In genomic region chr1:37692834-37693175, GRCh38 we compare ENCODE assay signal across 9 cellular contexts. TPM values are rescaled to one million over a fixed set of nuclear protein-coding genes. Genes with fewer than 3 reads are reported as not detected.
A peak's percentile ranks its signal among the peaks of the same experiment; 100 is the strongest.
DNase-seq lines count a peak whose midpoint lies in the region; ATAC-seq and TF ChIP-seq lines count a peak whose summit lies in the region.
"Had no signal": no experiment of that assay in that cellular context is flagged by ENCODE, and none has a peak within 500 bp of the region (broad histone marks: within the 10 kb centered on the region; RNA-seq: fewer than 3 reads in every experiment).

No MANE protein-coding gene starts in this region.

- H3K4me3 Mint-ChIP-seq in activated T-cell treated with anti-CD3 and anti-CD28 coated beads, Interleukin-2, amount 50 U/mL, for 24 hours: peak overlapping the region; percentile 98
- peak overlapping the region; percentile 93 for H3K4me3 Mint-ChIP-seq in activated T-helper 17 cell treated with anti-CD3 and anti-CD28 coated beads, Interleukin-2, amount 50 U/mL, for 72 hours

- peak overlapping the region; percentile 97 for H3K27ac Mint-ChIP-seq in activated T-cell treated with anti-CD3 and anti-CD28 coated beads, Interleukin-2, amount 50 U/mL, for 24 hours
- H3K27ac Mint-ChIP-seq in activated T-helper 17 cell treated with anti-CD3 and anti-CD28 coated beads, Interleukin-2, amount 50 U/mL, for 72 hours: peak overlapping the region; percentile 90

- TF ChIP-seq CTCF in kidney epithelial cell (IDR thresholded peaks at IDR 0.05; ENCODE audit: insufficient read depth, low read length, poor library complexity, severe bottlenecking): no peak

- no peaks in the 10 kb centered on the region for H3K27me3 ChIP-seq in kidney epithelial cell (ENCODE audit: control insufficient read depth, insufficient read depth, low read length)
- H3K27me3 ChIP-seq in thymus (ENCODE audit: control insufficient read depth, insufficient read depth): no peaks in the 10 kb centered on the region

- H3K9me3 Mint-ChIP-seq in activated T-cell treated with anti-CD3 and anti-CD28 coated beads, Interleukin-2, amount 50 U/mL, for 24 hours: no peaks in the 10 kb centered on the region
- H3K9me3 Mint-ChIP-seq in activated T-helper 17 cell treated with anti-CD3 and anti-CD28 coated beads, Interleukin-2, amount 50 U/mL, for 72 hours: no peaks in the 10 kb centered on the region

- no peak for ATAC-seq in activated T-helper 17 cell treated with anti-CD3 and anti-CD28 coated beads, Interleukin-2, amount 50 U/mL, for 72 hours (replicated peaks)
- ATAC-seq in GM18502 (IDR thresholded peaks at IDR 0.05; ENCODE audit: poor library complexity, unreplicated experiment) (no peak), HG03280 (IDR thresholded peaks at IDR 0.05; ENCODE audit: unreplicated experiment) (no peak)

- H3K27me3 Mint-ChIP-seq in activated T-cell treated with anti-CD3 and anti-CD28 coated beads, Interleukin-2, amount 50 U/mL, for 24 hours: no peaks in the 10 kb centered on the region
- no peaks in the 10 kb centered on the region for H3K27me3 Mint-ChIP-seq in activated T-helper 17 cell treated with anti-CD3 and anti-CD28 coated beads, Interleukin-2, amount 50 U/mL, for 72 hours

- peak overlapping the region; percentile 85 for H3K4me3 ChIP-seq in kidney epithelial cell (ENCODE audit: low read depth, low read length)
- H3K4me3 ChIP-seq in thymus (ENCODE audit: low read length): peak overlapping the region; percentile 87

- H3K4me1 ChIP-seq in thymus (ENCODE audit: control insufficient read depth, insufficient read depth, low read length): peaks cover 20% of the 10 kb centered on the region

- peaks cover 32% of the 10 kb centered on the region for H3K4me1 Mint-ChIP-seq in activated T-cell treated with anti-CD3 and anti-CD28 coated beads, Interleukin-2, amount 50 U/mL, for 24 hours (ENCODE audit: low read depth)
- peaks cover 19% of the 10 kb centered on the region for H3K4me1 Mint-ChIP-seq in activated T-helper 17 cell treated with anti-CD3 and anti-CD28 coated beads, Interleukin-2, amount 50 U/mL, for 72 hours

- peaks cover 69% of the 10 kb centered on the region for H3K36me3 Mint-ChIP-seq in activated T-cell treated with anti-CD3 and anti-CD28 coated beads, Interleukin-2, amount 50 U/mL, for 24 hours (ENCODE audit: low read depth)
- peaks cover 47% of the 10 kb centered on the region for H3K36me3 Mint-ChIP-seq in activated T-helper 17 cell treated with anti-CD3 and anti-CD28 coated beads, Interleukin-2, amount 50 U/mL, for 72 hours (ENCODE audit: low read depth)

- DNase-seq in activated T-cell treated with anti-CD3 and anti-CD28 coated beads, Interleukin-2, amount 50 U/mL, for 24 hours: no peak
- DNase-seq in activated T-cell treated with anti-CD3 and anti-CD28 coated beads, Interleukin-2, amount 50 U/mL, for 48 hours: no peak
- DNase-seq in kidney epithelial cell (ENCODE audit: low read depth) (no peak), NCI-H187 treated with DMSO at 0.1 percent for 48 hours (lab: John Stamatoyannopoulos, UW) (no peak)

- no peak overlapping the region for H3K27ac ChIP-seq in thymus (ENCODE audit: low read depth)

- 4% methylated on average over 16 of the region's 16 CpGs for WGBS in thymus

- no peaks in the 10 kb centered on the region for H3K9me3 ChIP-seq in thymus (ENCODE audit: control insufficient read depth)

- peaks cover 2% of the 10 kb centered on the region for H3K36me3 ChIP-seq in kidney epithelial cell (ENCODE audit: control insufficient read depth, insufficient read depth, low read length)
- H3K36me3 ChIP-seq in thymus (ENCODE audit: control insufficient read depth, insufficient read depth): peaks cover 26% of the 10 kb centered on the region

RNA-seq across cellular contexts. Expression of gene CDCA8, which starts 0.5 kb away (rescaled TPM):
- total RNA-seq in activated T-helper 17 cell treated with anti-CD3 and anti-CD28 coated beads, Interleukin-2, amount 50 U/mL, for 72 hours: 10 to 100 TPM; 51.2 to 67.5 TPM
- 3.1 and 4.0 TPM in 2 replicates for total RNA-seq in kidney epithelial cell
- 5.8 TPM for polyA plus RNA-seq in thymus

RNA-seq across cellular contexts. Expression of gene RSPO1, which starts 58.1 kb away (rescaled TPM):
- not detected for total RNA-seq in activated T-helper 17 cell treated with anti-CD3 and anti-CD28 coated beads, Interleukin-2, amount 50 U/mL, for 72 hours
- 0.08 and 0.14 TPM in 2 replicates for total RNA-seq in kidney epithelial cell
- polyA plus RNA-seq in thymus: 0.02 TPM
- total RNA-seq: temporal lobe had no signal

Comparison
In these comparisons a context has a peak if more than half of its experiments do, and no peak if none do; other contexts are left out.
1. RNA of gene CDCA8, which starts 0.5 kb away (total RNA-seq): 51.2 to 67.5 TPM in activated T-helper 17 cell treated with anti-CD3 and anti-CD28 coated beads, Interleukin-2, amount 50 U/mL, for 72 hours; 3.1 to 4.0 TPM in kidney epithelial cell; every median in the first group is over 10 times any median in the second.